ENCODE assay signal across 8 cellular contexts in the genomic region with DNA sequence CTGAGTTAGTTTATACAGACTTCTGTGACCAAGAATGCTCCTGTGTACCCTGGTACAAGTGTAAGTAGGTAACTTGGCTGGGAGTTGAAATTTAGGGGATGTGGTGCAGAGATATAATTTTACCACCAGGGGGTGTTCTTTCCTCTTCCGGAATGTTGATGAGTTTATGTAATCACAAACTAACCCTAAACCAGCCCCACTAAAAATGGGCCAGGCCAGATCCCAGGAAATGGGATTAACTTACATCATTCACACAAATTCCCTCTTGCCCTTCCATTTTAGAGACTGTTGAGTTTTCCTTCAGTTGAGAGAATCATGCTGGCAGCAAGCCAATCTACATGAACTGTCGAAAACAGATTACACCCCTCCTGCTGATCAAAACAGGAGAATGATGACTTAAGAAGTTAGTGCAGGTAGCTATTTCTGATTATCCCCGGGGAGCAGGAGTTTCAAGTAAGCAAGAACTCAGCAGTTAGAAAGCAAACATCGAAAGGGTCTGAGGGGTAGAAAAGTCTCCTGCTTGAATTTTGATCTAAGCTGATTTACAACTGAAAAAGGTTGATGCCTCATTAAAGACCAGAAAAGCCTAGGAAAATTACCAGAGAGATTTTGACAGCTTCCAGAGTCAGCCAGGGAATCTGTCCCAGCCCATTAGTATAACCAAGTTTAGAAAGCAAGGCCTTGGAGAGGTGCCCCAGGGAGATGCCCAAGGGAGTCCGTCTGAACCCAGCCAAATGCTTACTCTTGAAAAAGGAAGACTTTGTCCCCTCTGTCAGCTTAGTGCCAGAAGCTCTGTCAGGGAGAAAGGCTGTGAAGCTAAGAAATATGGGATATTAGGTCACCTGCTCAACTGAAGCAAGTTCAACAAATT. TPM values are rescaled to one million over a fixed set of nuclear protein-coding genes. Genes with fewer than 3 reads are reported as not detected.
A peak's percentile ranks its signal among the peaks of the same experiment; 100 is the strongest.
DNase-seq lines count a peak whose midpoint lies in the region; ATAC-seq and TF ChIP-seq lines count a peak whose summit lies in the region.

No MANE protein-coding gene starts in this region.

- H3K27me3 ChIP-seq in A673 (replicated peaks; ENCODE audit: insufficient read depth, low read depth, low read length, poor library complexity): no peaks in the 10 kb centered on the region

- H3K27ac ChIP-seq in A673 (ENCODE audit: low read depth, low read length, poor library complexity, severe bottlenecking): peak overlapping the region; percentile 67

- POLR2A ChIA-PET in A673 (lab: Charles Lee; ENCODE audit: low non-redundant PET): interaction anchor here (0.6 kb wide), 1 partner anchor 106 kb away, joined by 5 read pairs; a partner anchor contains a TSS

- H3K4me3 ChIP-seq in A673 (ENCODE audit: low read depth, low read length, poor library complexity, severe bottlenecking): peak overlapping the region; percentile 7

- H3K4me3 Mint-ChIP-seq in nephron: peak overlapping the region in 2 of 3 experiments; percentile 7 to 17

- H3K9me3 Mint-ChIP-seq in nephron: no peaks in the 10 kb centered on the region

- CTCF ChIA-PET in A673 (lab: Charles Lee): interaction anchor here (0.6 to 1.9 kb wide), 3 partner anchors 182 to 453 kb away, joined by 3 to 21 read pairs (median 7); no protein-coding TSS in a partner anchor

- peaks cover 10% of the 10 kb centered on the region for H3K4me1 ChIP-seq in A673 (ENCODE audit: insufficient read depth, low read length, poor library complexity, severe bottlenecking)

- H3K9me3 ChIP-seq in A673 (ENCODE audit: low read depth, low read length, poor library complexity, severe bottlenecking): no peaks in the 10 kb centered on the region

- intact Hi-C loops in A673 (cut with micrococcal nuclease; ENCODE audit: unreplicated experiment): loop anchor here (1.0 to 5.0 kb wide), 3 partner anchors 110 to 642 kb away; no protein-coding TSS in a partner anchor

- no peak for ATAC-seq in HG02840 (IDR thresholded peaks at IDR 0.05; ENCODE audit: low FRiP score, unreplicated experiment)

- DNase-seq in A673 (ENCODE audit: low spot score): peak; percentile 93
- DNase-seq in HK-2 (ENCODE audit: unreplicated experiment): peak; percentile 18
- peak; percentile 55 for DNase-seq in NOMO-1 treated with dmso at 0.1 percent for 144 hours (lab: John Stamatoyannopoulos, UW; ENCODE audit: unreplicated experiment)
- DNase-seq in activated T-cell treated with anti-CD3 and anti-CD28 coated beads, Interleukin-2, amount 50 U/mL, for 48 hours: peak; percentile 44 to 47
- peak; percentile 88 for DNase-seq in fibroblast of peridontal ligament (ENCODE audit: extremely low read depth)

- no TSS peak for BruUV-seq in A673 (replicated peaks; lab: Mats Ljungman, UMichigan)

- H3K36me3 ChIP-seq in A673 (ENCODE audit: insufficient read depth, low read length, poor library complexity, severe bottlenecking): no peaks in the 10 kb centered on the region

- H3K27me3 Mint-ChIP-seq in nephron (ENCODE audit: low read depth): no peaks in the 10 kb centered on the region

- H3K36me3 Mint-ChIP-seq in nephron (ENCODE audit: low read depth): no peaks in the 10 kb centered on the region

- TF ChIP-seq CTCF in A673 (conservative IDR thresholded peaks at IDR 0.05; ENCODE audit: low read depth, low read length): peak; percentile 82
- peak; percentile 70 for TF ChIP-seq CTCF in GM12872 (IDR thresholded peaks at IDR 0.05; ENCODE audit: insufficient read depth, low read depth, low read length)
- TF ChIP-seq CTCF in nephron (IDR thresholded peaks at IDR 0.05; ENCODE audit: unreplicated experiment in 3 of 3): peak; percentile 73 to 80 (median 75)

- H3K4me1 Mint-ChIP-seq in nephron: peaks cover 26% of the 10 kb centered on the region

- peak overlapping the region; percentile 88 to 99 (median 89) for H3K27ac Mint-ChIP-seq in nephron

RNA-seq across cellular contexts. Expression of a gene that starts 32.3 kb away (rescaled TPM):
- 51.6 and 51.7 TPM in 2 replicates for total RNA-seq in A673 (2021)

Comparison
In these comparisons a context has a peak if more than half of its experiments do, and no peak if none do; other contexts are left out.
1. DNase-seq: peak in every context shown above with its lines; median percentile 93 in A673; 88 in fibroblast of peridontal ligament; 55 in NOMO-1 treated with dmso at 0.1 percent for 144 hours; 46 in activated T-cell treated with anti-CD3 and anti-CD28 coated beads, Interleukin-2, amount 50 U/mL, for 48 hours; 18 in HK-2.